Comparison of ENCODE assay signal across 29 cellular contexts in genomic region chr15:77643764-77644163, GRCh38. TPM values are rescaled to one million over a fixed set of nuclear protein-coding genes. Genes with fewer than 3 reads are reported as not detected.
"Had no signal": no experiment of that assay in that cellular context is flagged by ENCODE, and none has a peak within 500 bp of the region (broad histone marks: within the 10 kb centered on the region; RNA-seq: fewer than 3 reads in every experiment).

No MANE protein-coding gene starts in this region.

- DNase-seq: activated CD4-positive, alpha-beta T cell treated with anti-CD3 and anti-CD28 coated beads for 4 hours; activated CD8-positive, alpha-beta memory T cell treated with anti-CD3 and anti-CD28 coated beads, Interleukin-2, amount 50 U/mL, for 4 hours; activated CD8-positive, alpha-beta T cell treated with anti-CD3 and anti-CD28 coated beads for 36 hours; activated gamma-delta T cell treated with Interleukin-2 at 50 U/mL for 16 hours; activated naive CD4-positive, alpha-beta T cell treated with anti-CD3 and anti-CD28 coated beads, Interleukin-2, amount 10 ng/mL, durations not matched to agents 7 days and 5 days; activated naive CD8-positive, alpha-beta T cell treated with anti-CD3 and anti-CD28 coated beads for 36 hours; activated T-cell treated with anti-CD3 and anti-CD28 coated beads, Interleukin-2, amount 50 U/mL, for 72 hours; anterior cingulate cortex; central memory CD4-positive, alpha-beta T cell; KG1; NCI-H1048; NCI-H1930; NCI-H345; NCI-H510A; NCI-H526 treated with DMSO at 0.1 percent for 48 hours; NK-92 treated with Interleukin-12 subunit alpha and Interleukin-12 subunit beta, amount 100 ng/mL, for 24 hours; OCI-M1; Right ventricle myocardium superior; RPMI8226; SJCRH30; T-helper 1 cell had no signal

- H3K27ac ChIP-seq: breast epithelium, SJCRH30, VCaP had no signal

- H3K4me2 ChIP-seq: SK-N-SH had no signal

- H3K9ac ChIP-seq: SK-N-SH had no signal

- H3K27ac Mint-ChIP-seq: activated CD8-positive, alpha-beta T cell treated with anti-CD3 and anti-CD28 coated beads for 36 hours; activated naive CD4-positive, alpha-beta T cell treated with anti-CD3 and anti-CD28 coated beads, Interleukin-2, amount 10 ng/mL, durations not matched to agents 7 days and 5 days; activated naive CD8-positive, alpha-beta T cell treated with anti-CD3 and anti-CD28 coated beads for 36 hours; activated T-cell treated with anti-CD3 and anti-CD28 coated beads, Interleukin-2, amount 50 U/mL, for 72 hours; activated T-helper 2 cell treated with anti-CD3 and anti-CD28 coated beads, Interferon-gamma antibody, Interleukin-2, Interleukin-4, amounts not matched to agents 10 μg/mL and 5 μg/mL and 100 μg/mL, durations not matched to agents 14 hours and 24 hours and 36 hours had no signal

- H3K27me3 ChIP-seq: breast epithelium had no signal

- H3K4me3 ChIP-seq: breast epithelium, SJCRH30 had no signal

- H3K4me3 Mint-ChIP-seq: activated CD8-positive, alpha-beta T cell treated with anti-CD3 and anti-CD28 coated beads for 36 hours; activated naive CD4-positive, alpha-beta T cell treated with anti-CD3 and anti-CD28 coated beads, Interleukin-2, amount 10 ng/mL, durations not matched to agents 7 days and 5 days; activated naive CD8-positive, alpha-beta T cell treated with anti-CD3 and anti-CD28 coated beads for 36 hours; activated T-cell treated with anti-CD3 and anti-CD28 coated beads, Interleukin-2, amount 50 U/mL, for 72 hours had no signal

- H3K36me3 Mint-ChIP-seq: activated naive CD4-positive, alpha-beta T cell treated with anti-CD3 and anti-CD28 coated beads, Interleukin-2, amount 10 ng/mL, durations not matched to agents 7 days and 5 days; activated naive CD8-positive, alpha-beta T cell treated with anti-CD3 and anti-CD28 coated beads for 36 hours had no signal

- H3K4me1 Mint-ChIP-seq: activated naive CD4-positive, alpha-beta T cell treated with anti-CD3 and anti-CD28 coated beads, Interleukin-2, amount 10 ng/mL, durations not matched to agents 7 days and 5 days; activated naive CD8-positive, alpha-beta T cell treated with anti-CD3 and anti-CD28 coated beads for 36 hours had no signal

- ATAC-seq: activated CD4-positive, CD25-positive, alpha-beta regulatory T cell treated with anti-CD3 and anti-CD28 coated beads, Interleukin-2, amount 50 U/mL, for 24 hours; activated CD8-positive, alpha-beta T cell treated with anti-CD3 and anti-CD28 coated beads for 36 hours; activated T-cell treated with anti-CD3 and anti-CD28 coated beads, Interleukin-2, amount 50 U/mL, for 72 hours had no signal

- H3K4me1 ChIP-seq: breast epithelium, SJCRH30 had no signal

- H3K9me3 ChIP-seq: breast epithelium, SJCRH30, SK-N-SH had no signal

- H3K36me3 ChIP-seq: breast epithelium, SJCRH30 had no signal

- H3K9me3 Mint-ChIP-seq: activated CD8-positive, alpha-beta T cell treated with anti-CD3 and anti-CD28 coated beads for 36 hours; activated naive CD4-positive, alpha-beta T cell treated with anti-CD3 and anti-CD28 coated beads, Interleukin-2, amount 10 ng/mL, durations not matched to agents 7 days and 5 days; activated naive CD8-positive, alpha-beta T cell treated with anti-CD3 and anti-CD28 coated beads for 36 hours; activated T-cell treated with anti-CD3 and anti-CD28 coated beads, Interleukin-2, amount 50 U/mL, for 72 hours; activated T-helper 2 cell treated with anti-CD3 and anti-CD28 coated beads, Interferon-gamma antibody, Interleukin-2, Interleukin-4, amounts not matched to agents 10 μg/mL and 5 μg/mL and 100 μg/mL, durations not matched to agents 14 hours and 24 hours and 36 hours had no signal

RNA-seq across cellular contexts. Expression of gene LINGO1, which starts 11.1 kb away (rescaled TPM):
- total RNA-seq: activated CD8-positive, alpha-beta T cell treated with anti-CD3 and anti-CD28 coated beads for 36 hours; activated naive CD8-positive, alpha-beta T cell treated with anti-CD3 and anti-CD28 coated beads for 36 hours; activated T-helper 2 cell treated with anti-CD3 and anti-CD28 coated beads, Interferon-gamma antibody, Interleukin-2, Interleukin-4, amounts not matched to agents 10 μg/mL and 5 μg/mL and 100 μg/mL, durations not matched to agents 14 hours and 24 hours and 36 hours; LHCN-M2; M059J; T-helper 2 cell treated with Interferon-gamma antibody and Interleukin-4, amounts not matched to agents 100 ng/mL and 5 ng/mL, for 36 hours had no signal
